ENCODE assay signal across 16 cellular contexts in genomic region chr1:54736685-54737084, GRCh38.
"Had no signal": no experiment of that assay in that cellular context is flagged by ENCODE, and none has a peak within 500 bp of the region (broad histone marks: within the 10 kb centered on the region; RNA-seq: fewer than 3 reads in every experiment).

No MANE protein-coding gene starts in this region.

- DNase-seq: heart right ventricle; hypothalamus; kidney glomerular epithelial cell; mammary epithelial cell; mucosa of descending colon; naive thymus-derived CD8-positive, alpha-beta T cell; occipital lobe; right lobe of liver; stimulated activated CD4-positive, alpha-beta T cell treated with anti-CD3 and anti-CD28 coated beads, Interleukin-4, amount 100 ng/mL, for 1 hour; stimulated activated CD8-positive, alpha-beta memory T cell treated with anti-CD3 and anti-CD28 coated beads, Interleukin-4, amount 100 ng/mL, for 48 hours; thyroid gland; upper lobe of left lung; uterus had no signal

- H3K27ac Mint-ChIP-seq: dendritic cell treated with granulocyte-macrophage colony-stimulating factor and Interleukin-4, amounts not matched to agents 40 ng/mL and 50 ng/mL, for 4 days; stimulated activated memory B cell treated with anti-CD40 and anti-IgM and Interleukin-4, amounts not matched to agents 10 μg/mL and 1 μg/mL and 100 μg/mL, for 72 hours had no signal

- ATAC-seq: heart right ventricle; left lobe of liver; mucosa of descending colon; naive thymus-derived CD8-positive, alpha-beta T cell; stimulated activated memory B cell treated with anti-CD40 and anti-IgM and Interleukin-4, amounts not matched to agents 10 μg/mL and 1 μg/mL and 100 μg/mL, for 72 hours had no signal

- H3K4me1 Mint-ChIP-seq: stimulated activated memory B cell treated with anti-CD40 and anti-IgM and Interleukin-4, amounts not matched to agents 10 μg/mL and 1 μg/mL and 100 μg/mL, for 72 hours had no signal

- H3K9me3 Mint-ChIP-seq: dendritic cell treated with granulocyte-macrophage colony-stimulating factor and Interleukin-4, amounts not matched to agents 40 ng/mL and 50 ng/mL, for 4 days; naive thymus-derived CD8-positive, alpha-beta T cell; stimulated activated memory B cell treated with anti-CD40 and anti-IgM and Interleukin-4, amounts not matched to agents 10 μg/mL and 1 μg/mL and 100 μg/mL, for 72 hours had no signal

- H3K4me3 Mint-ChIP-seq: dendritic cell treated with granulocyte-macrophage colony-stimulating factor and Interleukin-4, amounts not matched to agents 40 ng/mL and 50 ng/mL, for 4 days; naive thymus-derived CD8-positive, alpha-beta T cell; stimulated activated memory B cell treated with anti-CD40 and anti-IgM and Interleukin-4, amounts not matched to agents 10 μg/mL and 1 μg/mL and 100 μg/mL, for 72 hours had no signal

- H3K27me3 Mint-ChIP-seq: dendritic cell treated with granulocyte-macrophage colony-stimulating factor and Interleukin-4, amounts not matched to agents 40 ng/mL and 50 ng/mL, for 4 days; naive thymus-derived CD8-positive, alpha-beta T cell; stimulated activated memory B cell treated with anti-CD40 and anti-IgM and Interleukin-4, amounts not matched to agents 10 μg/mL and 1 μg/mL and 100 μg/mL, for 72 hours had no signal
